In genomic region chr19:18769989-18770528, GRCh38 we compare ENCODE assay signal across 2 cellular contexts.
TF ChIP-seq lines count a peak whose summit lies in the region.

No MANE protein-coding gene starts in this region.

TF ChIP-seq in HepG2, 621 proteins besides CTCF, POLR2A, EP300 and RAD21 (continued from another document):
- TF ChIP-seq PTBP1 (IDR thresholded peaks at IDR 0.05; ENCODE audit: low read depth, low read length, poor library complexity, severe bottlenecking) (no peak), ZNF768 (CRISPR knock-in tag; IDR thresholded peaks at IDR 0.05) (peak; percentile 92)
- TF ChIP-seq, protein P1, sequence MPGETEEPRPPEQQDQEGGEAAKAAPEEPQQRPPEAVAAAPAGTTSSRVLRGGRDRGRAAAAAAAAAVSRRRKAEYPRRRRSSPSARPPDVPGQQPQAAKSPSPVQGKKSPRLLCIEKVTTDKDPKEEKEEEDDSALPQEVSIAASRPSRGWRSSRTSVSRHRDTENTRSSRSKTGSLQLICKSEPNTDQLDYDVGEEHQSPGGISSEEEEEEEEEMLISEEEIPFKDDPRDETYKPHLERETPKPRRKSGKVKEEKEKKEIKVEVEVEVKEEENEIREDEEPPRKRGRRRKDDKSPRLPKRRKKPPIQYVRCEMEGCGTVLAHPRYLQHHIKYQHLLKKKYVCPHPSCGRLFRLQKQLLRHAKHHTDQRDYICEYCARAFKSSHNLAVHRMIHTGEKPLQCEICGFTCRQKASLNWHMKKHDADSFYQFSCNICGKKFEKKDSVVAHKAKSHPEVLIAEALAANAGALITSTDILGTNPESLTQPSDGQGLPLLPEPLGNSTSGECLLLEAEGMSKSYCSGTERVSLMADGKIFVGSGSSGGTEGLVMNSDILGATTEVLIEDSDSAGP (CRISPR knock-in tag; IDR thresholded peaks at IDR 0.05; ENCODE audit: borderline replicate concordance), result no peak
TF ChIP-seq in HepG2: peak in this region for 3.

TF ChIP-seq in WTC11, 78 proteins besides CTCF, POLR2A, EP300 and RAD21:
- TF ChIP-seq E2F4 (CRISPR knock-in tag; IDR thresholded peaks at IDR 0.05; ENCODE audit: borderline replicate concordance, low read depth) (no peak), RORB (CRISPR knock-in tag; IDR thresholded peaks at IDR 0.05) (no peak), ZNF317 (CRISPR knock-in tag; IDR thresholded peaks at IDR 0.05; ENCODE audit: borderline replicate concordance, low read depth) (no peak), TP53 (CRISPR knock-in tag; IDR thresholded peaks at IDR 0.05) (no peak), ZNF281 (CRISPR knock-in tag; IDR thresholded peaks at IDR 0.05) (no peak)
- TF ChIP-seq, protein P2, sequence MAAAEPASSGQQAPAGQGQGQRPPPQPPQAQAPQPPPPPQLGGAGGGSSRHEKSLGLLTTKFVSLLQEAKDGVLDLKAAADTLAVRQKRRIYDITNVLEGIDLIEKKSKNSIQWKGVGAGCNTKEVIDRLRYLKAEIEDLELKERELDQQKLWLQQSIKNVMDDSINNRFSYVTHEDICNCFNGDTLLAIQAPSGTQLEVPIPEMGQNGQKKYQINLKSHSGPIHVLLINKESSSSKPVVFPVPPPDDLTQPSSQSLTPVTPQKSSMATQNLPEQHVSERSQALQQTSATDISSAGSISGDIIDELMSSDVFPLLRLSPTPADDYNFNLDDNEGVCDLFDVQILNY (CRISPR knock-in tag; IDR thresholded peaks at IDR 0.05), result no peak
